Comparison of ENCODE assay signal across 1 cellular context in the genomic region with DNA sequence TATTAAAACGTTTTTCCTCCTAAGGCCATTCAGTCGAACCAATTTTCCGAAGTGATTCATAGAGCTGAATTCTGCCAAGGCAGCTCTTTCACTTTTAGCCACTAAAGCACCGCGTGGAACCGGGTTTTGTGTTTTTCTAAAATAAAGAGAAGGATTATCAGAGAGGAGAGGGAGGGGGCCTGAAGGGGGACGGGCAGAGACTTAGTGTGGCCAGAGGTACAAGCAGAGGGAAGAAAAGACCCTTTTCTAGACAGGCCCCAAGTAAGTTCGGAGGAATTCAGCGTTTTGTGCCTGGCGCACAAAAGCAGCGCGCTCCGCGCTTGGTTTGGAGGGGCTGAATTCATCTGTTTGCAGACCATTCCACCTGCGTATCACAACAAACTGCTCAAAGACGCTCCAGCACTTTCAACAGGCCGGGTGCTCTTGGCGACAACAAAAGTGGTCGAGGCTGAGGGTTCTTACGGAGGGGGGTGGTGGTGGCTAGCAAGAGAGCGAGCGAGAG.
TF ChIP-seq lines count a peak whose summit lies in the region.

No MANE protein-coding gene starts in this region.

TF ChIP-seq in GM23338, 12 proteins besides CTCF, POLR2A, EP300 and RAD21 (continued from another document):
- TF ChIP-seq, protein P1, sequence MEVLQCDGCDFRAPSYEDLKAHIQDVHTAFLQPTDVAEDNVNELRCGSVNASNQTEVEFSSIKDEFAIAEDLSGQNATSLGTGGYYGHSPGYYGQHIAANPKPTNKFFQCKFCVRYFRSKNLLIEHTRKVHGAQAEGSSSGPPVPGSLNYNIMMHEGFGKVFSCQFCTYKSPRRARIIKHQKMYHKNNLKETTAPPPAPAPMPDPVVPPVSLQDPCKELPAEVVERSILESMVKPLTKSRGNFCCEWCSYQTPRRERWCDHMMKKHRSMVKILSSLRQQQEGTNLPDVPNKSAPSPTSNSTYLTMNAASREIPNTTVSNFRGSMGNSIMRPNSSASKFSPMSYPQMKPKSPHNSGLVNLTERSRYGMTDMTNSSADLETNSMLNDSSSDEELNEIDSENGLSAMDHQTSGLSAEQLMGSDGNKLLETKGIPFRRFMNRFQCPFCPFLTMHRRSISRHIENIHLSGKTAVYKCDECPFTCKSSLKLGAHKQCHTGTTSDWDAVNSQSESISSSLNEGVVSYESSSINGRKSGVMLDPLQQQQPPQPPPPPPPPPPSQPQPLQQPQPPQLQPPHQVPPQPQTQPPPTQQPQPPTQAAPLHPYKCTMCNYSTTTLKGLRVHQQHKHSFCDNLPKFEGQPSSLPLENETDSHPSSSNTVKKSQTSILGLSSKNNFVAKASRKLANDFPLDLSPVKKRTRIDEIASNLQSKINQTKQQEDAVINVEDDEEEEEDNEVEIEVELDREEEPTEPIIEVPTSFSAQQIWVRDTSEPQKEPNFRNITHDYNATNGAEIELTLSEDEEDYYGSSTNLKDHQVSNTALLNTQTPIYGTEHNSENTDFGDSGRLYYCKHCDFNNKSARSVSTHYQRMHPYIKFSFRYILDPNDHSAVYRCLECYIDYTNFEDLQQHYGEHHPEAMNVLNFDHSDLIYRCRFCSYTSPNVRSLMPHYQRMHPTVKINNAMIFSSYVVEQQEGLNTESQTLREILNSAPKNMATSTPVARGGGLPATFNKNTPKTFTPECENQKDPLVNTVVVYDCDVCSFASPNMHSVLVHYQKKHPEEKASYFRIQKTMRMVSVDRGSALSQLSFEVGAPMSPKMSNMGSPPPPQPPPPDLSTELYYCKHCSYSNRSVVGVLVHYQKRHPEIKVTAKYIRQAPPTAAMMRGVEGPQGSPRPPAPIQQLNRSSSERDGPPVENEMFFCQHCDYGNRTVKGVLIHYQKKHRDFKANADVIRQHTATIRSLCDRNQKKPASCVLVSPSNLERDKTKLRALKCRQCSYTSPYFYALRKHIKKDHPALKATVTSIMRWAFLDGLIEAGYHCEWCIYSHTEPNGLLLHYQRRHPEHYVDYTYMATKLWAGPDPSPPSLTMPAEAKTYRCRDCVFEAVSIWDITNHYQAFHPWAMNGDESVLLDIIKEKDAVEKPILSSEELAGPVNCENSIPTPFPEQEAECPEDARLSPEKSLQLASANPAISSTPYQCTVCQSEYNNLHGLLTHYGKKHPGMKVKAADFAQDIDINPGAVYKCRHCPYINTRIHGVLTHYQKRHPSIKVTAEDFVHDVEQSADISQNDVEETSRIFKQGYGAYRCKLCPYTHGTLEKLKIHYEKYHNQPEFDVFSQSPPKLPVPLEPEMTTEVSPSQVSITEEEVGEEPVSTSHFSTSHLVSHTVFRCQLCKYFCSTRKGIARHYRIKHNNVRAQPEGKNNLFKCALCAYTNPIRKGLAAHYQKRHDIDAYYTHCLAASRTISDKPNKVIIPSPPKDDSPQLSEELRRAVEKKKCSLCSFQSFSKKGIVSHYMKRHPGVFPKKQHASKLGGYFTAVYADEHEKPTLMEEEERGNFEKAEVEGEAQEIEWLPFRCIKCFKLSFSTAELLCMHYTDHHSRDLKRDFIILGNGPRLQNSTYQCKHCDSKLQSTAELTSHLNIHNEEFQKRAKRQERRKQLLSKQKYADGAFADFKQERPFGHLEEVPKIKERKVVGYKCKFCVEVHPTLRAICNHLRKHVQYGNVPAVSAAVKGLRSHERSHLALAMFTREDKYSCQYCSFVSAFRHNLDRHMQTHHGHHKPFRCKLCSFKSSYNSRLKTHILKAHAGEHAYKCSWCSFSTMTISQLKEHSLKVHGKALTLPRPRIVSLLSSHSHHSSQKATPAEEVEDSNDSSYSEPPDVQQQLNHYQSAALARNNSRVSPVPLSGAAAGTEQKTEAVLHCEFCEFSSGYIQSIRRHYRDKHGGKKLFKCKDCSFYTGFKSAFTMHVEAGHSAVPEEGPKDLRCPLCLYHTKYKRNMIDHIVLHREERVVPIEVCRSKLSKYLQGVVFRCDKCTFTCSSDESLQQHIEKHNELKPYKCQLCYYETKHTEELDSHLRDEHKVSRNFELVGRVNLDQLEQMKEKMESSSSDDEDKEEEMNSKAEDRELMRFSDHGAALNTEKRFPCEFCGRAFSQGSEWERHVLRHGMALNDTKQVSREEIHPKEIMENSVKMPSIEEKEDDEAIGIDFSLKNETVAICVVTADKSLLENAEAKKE (CRISPR knock-in tag; IDR thresholded peaks at IDR 0.05): no peak
- TF ChIP-seq ZNF114 (CRISPR knock-in tag; IDR thresholded peaks at IDR 0.05) (no peak), ZNF331 (CRISPR knock-in tag; IDR thresholded peaks at IDR 0.05; ENCODE audit: low read depth) (no peak), NANOG (IDR thresholded peaks at IDR 0.05; ENCODE audit: borderline replicate concordance) (no peak), EZH2phosphoT487 (IDR thresholded peaks at IDR 0.05; ENCODE audit: unreplicated experiment) (peak; percentile 97)
- TF ChIP-seq, protein P2, sequence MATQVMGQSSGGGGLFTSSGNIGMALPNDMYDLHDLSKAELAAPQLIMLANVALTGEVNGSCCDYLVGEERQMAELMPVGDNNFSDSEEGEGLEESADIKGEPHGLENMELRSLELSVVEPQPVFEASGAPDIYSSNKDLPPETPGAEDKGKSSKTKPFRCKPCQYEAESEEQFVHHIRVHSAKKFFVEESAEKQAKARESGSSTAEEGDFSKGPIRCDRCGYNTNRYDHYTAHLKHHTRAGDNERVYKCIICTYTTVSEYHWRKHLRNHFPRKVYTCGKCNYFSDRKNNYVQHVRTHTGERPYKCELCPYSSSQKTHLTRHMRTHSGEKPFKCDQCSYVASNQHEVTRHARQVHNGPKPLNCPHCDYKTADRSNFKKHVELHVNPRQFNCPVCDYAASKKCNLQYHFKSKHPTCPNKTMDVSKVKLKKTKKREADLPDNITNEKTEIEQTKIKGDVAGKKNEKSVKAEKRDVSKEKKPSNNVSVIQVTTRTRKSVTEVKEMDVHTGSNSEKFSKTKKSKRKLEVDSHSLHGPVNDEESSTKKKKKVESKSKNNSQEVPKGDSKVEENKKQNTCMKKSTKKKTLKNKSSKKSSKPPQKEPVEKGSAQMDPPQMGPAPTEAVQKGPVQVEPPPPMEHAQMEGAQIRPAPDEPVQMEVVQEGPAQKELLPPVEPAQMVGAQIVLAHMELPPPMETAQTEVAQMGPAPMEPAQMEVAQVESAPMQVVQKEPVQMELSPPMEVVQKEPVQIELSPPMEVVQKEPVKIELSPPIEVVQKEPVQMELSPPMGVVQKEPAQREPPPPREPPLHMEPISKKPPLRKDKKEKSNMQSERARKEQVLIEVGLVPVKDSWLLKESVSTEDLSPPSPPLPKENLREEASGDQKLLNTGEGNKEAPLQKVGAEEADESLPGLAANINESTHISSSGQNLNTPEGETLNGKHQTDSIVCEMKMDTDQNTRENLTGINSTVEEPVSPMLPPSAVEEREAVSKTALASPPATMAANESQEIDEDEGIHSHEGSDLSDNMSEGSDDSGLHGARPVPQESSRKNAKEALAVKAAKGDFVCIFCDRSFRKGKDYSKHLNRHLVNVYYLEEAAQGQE (IDR thresholded peaks at IDR 0.05; ENCODE audit: unreplicated experiment): no peak
